ENCODE assay signal across 9 cellular contexts in genomic region chr1:240732390-240732789, GRCh38.
DNase-seq lines count a peak whose midpoint lies in the region; ATAC-seq, FAIRE-seq and TF ChIP-seq lines count a peak whose summit lies in the region.
"Had no signal": no experiment of that assay in that cellular context is flagged by ENCODE, and none has a peak within 500 bp of the region (broad histone marks: within the 10 kb centered on the region; RNA-seq: fewer than 3 reads in every experiment).

No MANE protein-coding gene starts in this region.

- WGBS in K562 (ENCODE audit: insufficient coverage, low coverage, missing lambda C conversion rate): 3% methylated on average over 5 of the region's 5 CpGs

- BruUV-seq in Calu3 (replicated peaks; lab: Mats Ljungman, UMichigan) (no TSS peak), K562 (replicated peaks; lab: Mats Ljungman, UMichigan) (no TSS peak)

- H3K27ac Mint-ChIP-seq in Calu3 (ENCODE audit: unreplicated experiment): no peak overlapping the region
- H3K27ac Mint-ChIP-seq: T-helper 1 cell treated with Interleukin-12 subunit alpha and Interleukin-12 subunit beta and Interleukin-4 antibody, amounts not matched to agents 30 μg/mL and 1 μg/mL, for 36 hours had no signal

- H3K27me3 ChIP-seq in K562 (ENCODE audit: control insufficient read depth in 2 of 2, insufficient read depth in 2 of 2, low read length in 2 of 2): no peaks in the 10 kb centered on the region

- no peak for TF ChIP-seq POLR2A in K562 (conservative IDR thresholded peaks at IDR 0.05)

- peaks cover 9% of the 10 kb centered on the region for H3K4me1 Mint-ChIP-seq in Calu3 (ENCODE audit: low read depth, unreplicated experiment)

- H3K27me3 Mint-ChIP-seq in Calu3 (ENCODE audit: unreplicated experiment): no peaks in the 10 kb centered on the region

- peak; percentile 62 for FAIRE-seq in K562 (lab: Jason Lieb, UNC)

- H3K4me3 ChIP-seq in K562: no peak overlapping the region

- no peak overlapping the region for H3K4me2 ChIP-seq in K562 (ENCODE audit: insufficient read depth, low read length)

- no peaks in the 10 kb centered on the region for H3K79me2 ChIP-seq in K562 (ENCODE audit: control insufficient read depth, insufficient read depth, low read length)

- no peaks in the 10 kb centered on the region for H3K9me3 Mint-ChIP-seq in Calu3 (ENCODE audit: low read depth, unreplicated experiment)
- H3K9me3 Mint-ChIP-seq: T-helper 1 cell treated with Interleukin-12 subunit alpha and Interleukin-12 subunit beta and Interleukin-4 antibody, amounts not matched to agents 30 μg/mL and 1 μg/mL, for 36 hours had no signal

- DNase-seq in Calu3 (peak; percentile 20), NCI-H345 (lab: John Stamatoyannopoulos, UW) (peak; percentile 51), K562 (ENCODE audit: extremely low read depth in 1 of 4, low spot score in 3 of 4) (peak; percentile 41 to 50 (median 44)), left colon (no peak), NCI-H2227 treated with DMSO at 0.1 percent for 48 hours (lab: John Stamatoyannopoulos, UW) (no peak)
- DNase-seq in activated CD4-positive, alpha-beta T cell treated with anti-CD3 and anti-CD28 coated beads, Interleukin-2, amount 50 U/mL, for 48 hours: no peak

- CTCF ChIA-PET in Calu3 (lab: Charles Lee) (interaction anchor here (0.7 to 1.8 kb wide), 14 partner anchors 9 to 757 kb away, joined by 3 to 13 read pairs (median 4); no protein-coding TSS in a partner anchor), K562 (lab: Yijun Ruan, JAX; ENCODE audit: low intra/inter-chr PET ratio) (interaction anchor here (0.5 to 0.7 kb wide), 2 partner anchors 426 to 534 kb away, joined by 4 to 5 read pairs; no protein-coding TSS in a partner anchor)

- H2AFZ ChIP-seq in K562 (ENCODE audit: low read depth, low read length): no peak overlapping the region

- H3K36me3 Mint-ChIP-seq in Calu3 (ENCODE audit: insufficient read depth, unreplicated experiment): no peaks in the 10 kb centered on the region

- H3K9me3 ChIP-seq in K562 (replicated peaks; ENCODE audit: control insufficient read depth, insufficient read depth, low read depth, low read length): no peaks in the 10 kb centered on the region

- H3K4me1 ChIP-seq in K562 (replicated peaks in 1 of 2; ENCODE audit: control insufficient read depth in 2 of 2, insufficient read depth in 2 of 2, low read length in 2 of 2): no peaks in the 10 kb centered on the region

- peak; percentile 35 to 59; a peak in 3 of 4 replicates for TF ChIP-seq RAD21 in K562 (CRISPR knock-in tag; conservative IDR thresholded peaks at IDR 0.05 in 1 of 2, IDR thresholded peaks at IDR 0.05 in 1 of 2)

- H3K4me3 Mint-ChIP-seq in Calu3 (ENCODE audit: low read depth, unreplicated experiment): no peak overlapping the region
- H3K4me3 Mint-ChIP-seq: T-helper 1 cell treated with Interleukin-12 subunit alpha and Interleukin-12 subunit beta and Interleukin-4 antibody, amounts not matched to agents 30 μg/mL and 1 μg/mL, for 36 hours had no signal

- POLR2A ChIA-PET in K562 (lab: Yijun Ruan, JAX): no interaction called here

- TF ChIP-seq CTCF in Calu3 (IDR thresholded peaks at IDR 0.05; ENCODE audit: unreplicated experiment) (peak; percentile 40), K562 (IDR thresholded peaks at IDR 0.05 in 2 of 3, conservative IDR thresholded peaks at IDR 0.05 in 1 of 3; ENCODE audit: insufficient read depth in 2 of 3, low read depth in 1 of 3, low read length in 3 of 3) (peak; percentile 20 to 59 (median 58); a peak in 5 of 6 replicates)

- H3K36me3 ChIP-seq in K562 (ENCODE audit: control insufficient read depth, insufficient read depth, low read length): no peaks in the 10 kb centered on the region

- ATAC-seq in GM19351 (IDR thresholded peaks at IDR 0.05; ENCODE audit: unreplicated experiment) (peak; percentile 76), HG03342 (IDR thresholded peaks at IDR 0.05; ENCODE audit: unreplicated experiment) (peak; percentile 85), K562 (peak; percentile 93), left colon (peak; percentile 72)

- intact Hi-C loops in Calu3 (cut with micrococcal nuclease; ENCODE audit: unreplicated experiment): loop anchor here (1.0 to 10.0 kb wide), 7 partner anchors 102 to 770 kb away; no protein-coding TSS in a partner anchor
- intact Hi-C loops in K562 (cut with micrococcal nuclease): loop anchor here (5.0 kb wide), 2 partner anchors 755 to 770 kb away; no protein-coding TSS in a partner anchor
- intact Hi-C loops in left colon (cut with DNase I, micrococcal nuclease): loop anchor here in 1 of 2 donors (1.0 kb wide), 1 partner anchor 215 kb away; no protein-coding TSS in a partner anchor

- no peak overlapping the region for H3K9ac ChIP-seq in K562 (ENCODE audit: insufficient read depth in 1 of 2, low read depth in 2 of 2, low read length in 2 of 2)

- no peak overlapping the region for H3K27ac ChIP-seq in K562 (ENCODE audit: extremely low read depth, low read depth, low read length)

- no peaks in the 10 kb centered on the region for H4K20me1 ChIP-seq in K562 (replicated peaks; ENCODE audit: control insufficient read depth, insufficient read depth, low read length)

- in situ Hi-C loops in K562 (cut with MboI): loop anchor here (25.0 kb wide), 1 partner anchor 1280 kb away; no protein-coding TSS in a partner anchor

- H3K9me1 ChIP-seq in K562 (ENCODE audit: control insufficient read depth, insufficient read depth, low read length): no peaks in the 10 kb centered on the region

- no peak for TF ChIP-seq EP300 in K562 (IDR thresholded peaks at IDR 0.05; ENCODE audit: low read length)

TF ChIP-seq in K562, 482 proteins besides CTCF, POLR2A, EP300 and RAD21:
- TF ChIP-seq CCNT2 (IDR thresholded peaks at IDR 0.05; ENCODE audit: borderline replicate concordance, extremely low read depth, insufficient read length, low read depth, low read length): no peak
- no peak for TF ChIP-seq SAFB2 (IDR thresholded peaks at IDR 0.05; ENCODE audit: borderline replicate concordance, low read depth, low read length, severe bottlenecking)
- no peak for TF ChIP-seq NFE2 (IDR thresholded peaks at IDR 0.05; ENCODE audit: low read depth)
- no peak for TF ChIP-seq E2F4 (CRISPR knock-in tag; IDR thresholded peaks at IDR 0.05; ENCODE audit: low read depth)
- TF ChIP-seq COPS2 (conservative IDR thresholded peaks at IDR 0.05): no peak
- no peak for TF ChIP-seq SP2 (IDR thresholded peaks at IDR 0.05; ENCODE audit: extremely low read depth, low read depth, low read length, poor library complexity, severe bottlenecking)
- no peak for TF ChIP-seq TAF9B (IDR thresholded peaks at IDR 0.05; ENCODE audit: partially characterized antibody)
- no peak for TF ChIP-seq ZNF609 (CRISPR knock-in tag; IDR thresholded peaks at IDR 0.05; ENCODE audit: borderline replicate concordance)
- no peak for TF ChIP-seq HNRNPUL1 (IDR thresholded peaks at IDR 0.05; ENCODE audit: low read length)
- TF ChIP-seq PURB (CRISPR knock-in tag; IDR thresholded peaks at IDR 0.05; ENCODE audit: low read depth): no peak
- no peak for TF ChIP-seq MCM2 (IDR thresholded peaks at IDR 0.05; ENCODE audit: low read depth)
- TF ChIP-seq MTA3 (IDR thresholded peaks at IDR 0.05; ENCODE audit: borderline replicate concordance): no peak

Comparison
In these comparisons a context has a peak if more than half of its experiments do, and no peak if none do; other contexts are left out.
1. DNase-seq: peak in Calu3 (single experiment), NCI-H345 (single experiment) and K562 (4 of 4); none in left colon (0 of 2), NCI-H2227 treated with DMSO at 0.1 percent for 48 hours (single experiment) and activated CD4-positive, alpha-beta T cell treated with anti-CD3 and anti-CD28 coated beads, Interleukin-2, amount 50 U/mL, for 48 hours (0 of 2).
2. Peak in every context shown above with its lines, with median percentiles within 50 percentile points of each other: ATAC-seq.